In genomic region chr6:138944412-138944811, GRCh38 we compare ENCODE assay signal across 9 cellular contexts. TPM values are rescaled to one million over a fixed set of nuclear protein-coding genes. Genes with fewer than 3 reads are reported as not detected.
DNase-seq lines count a peak whose midpoint lies in the region; ATAC-seq and TF ChIP-seq lines count a peak whose summit lies in the region.
"Had no signal": no experiment of that assay in that cellular context is flagged by ENCODE, and none has a peak within 500 bp of the region (broad histone marks: within the 10 kb centered on the region; RNA-seq: fewer than 3 reads in every experiment).

No MANE protein-coding gene starts in this region.

- no peaks in the 10 kb centered on the region for H3K36me3 Mint-ChIP-seq in glutamatergic neuron (ENCODE audit: unreplicated experiment)

- peak; percentile 35 for ATAC-seq in GM18861 (IDR thresholded peaks at IDR 0.05; ENCODE audit: unreplicated experiment)
- ATAC-seq in HG03520 (IDR thresholded peaks at IDR 0.05; ENCODE audit: unreplicated experiment), result no peak
- no peak for ATAC-seq in HG02678 (IDR thresholded peaks at IDR 0.05; ENCODE audit: unreplicated experiment)

- H3K27me3 Mint-ChIP-seq in glutamatergic neuron (ENCODE audit: unreplicated experiment), result peaks cover 1% of the 10 kb centered on the region

- H3K4me1 Mint-ChIP-seq in glutamatergic neuron (ENCODE audit: low read depth, unreplicated experiment), result peaks cover 12% of the 10 kb centered on the region

- H3K4me3 Mint-ChIP-seq in glutamatergic neuron (ENCODE audit: unreplicated experiment), result no peak overlapping the region

- H3K27ac Mint-ChIP-seq in glutamatergic neuron (ENCODE audit: unreplicated experiment), result no peak overlapping the region
- H3K27ac Mint-ChIP-seq: activated naive CD4-positive, alpha-beta T cell treated with anti-CD3 and anti-CD28 coated beads, Interleukin-2, amount 50 U/mL, for 72 hours had no signal

- no peaks in the 10 kb centered on the region for H3K9me3 Mint-ChIP-seq in glutamatergic neuron (ENCODE audit: unreplicated experiment)
- H3K9me3 Mint-ChIP-seq: activated naive CD4-positive, alpha-beta T cell treated with anti-CD3 and anti-CD28 coated beads, Interleukin-2, amount 50 U/mL, for 72 hours had no signal

- no peak overlapping the region for H3K4me3 ChIP-seq in epithelial cell of proximal tubule (ENCODE audit: low read depth, low read length)

- peak; percentile 60 for DNase-seq in A172 (ENCODE audit: low spot score)
- peak; percentile 28 for DNase-seq in NCI-H460 (ENCODE audit: extremely low read depth, low read depth)
- peak; percentile 55 for DNase-seq in epithelial cell of proximal tubule (ENCODE audit: low read depth)
- no peak for DNase-seq in glutamatergic neuron
- no peak for DNase-seq in COR-L47 (lab: John Stamatoyannopoulos, UW)

- TF ChIP-seq CTCF in epithelial cell of proximal tubule (conservative IDR thresholded peaks at IDR 0.05; ENCODE audit: low read depth, low read length) (no peak), glutamatergic neuron (IDR thresholded peaks at IDR 0.05; ENCODE audit: partially characterized antibody, unreplicated experiment) (no peak)

RNA-seq across cellular contexts. Expression of gene REPS1, which starts 43.6 kb away (rescaled TPM):
- 21.4 and 26.0 TPM in 2 replicates for total RNA-seq in A172 (2014; rRNA removed; shearing (Covaris generic))
- 59.5 and 61.2 TPM in 2 replicates for total RNA-seq in NCI-H460 (2014; rRNA removed; shearing (Covaris generic))
- 39.0 and 41.0 TPM in 2 replicates for polyA plus RNA-seq in NCI-H460 (2014; cell fraction: nucleus; rRNA removed)
- total RNA-seq in epithelial cell of proximal tubule (26.8 and 27.1 TPM in 2 replicates), glutamatergic neuron (ENCODE audit: unreplicated experiment) (103 TPM)

Comparison
In these comparisons a context has a peak if more than half of its experiments do, and no peak if none do; other contexts are left out.
1. DNase-seq: peak in A172 (single experiment), NCI-H460 (single experiment) and epithelial cell of proximal tubule (single experiment); none in glutamatergic neuron (single experiment) and COR-L47 (single experiment).